Comparison of ENCODE assay signal across 8 cellular contexts in genomic region chr7:22860784-22861482, GRCh38. TPM values are rescaled to one million over a fixed set of nuclear protein-coding genes. Genes with fewer than 3 reads are reported as not detected.
A peak's percentile ranks its signal among the peaks of the same experiment; 100 is the strongest.
DNase-seq lines count a peak whose midpoint lies in the region; ATAC-seq and TF ChIP-seq lines count a peak whose summit lies in the region.

No MANE protein-coding gene starts in this region.

- DNase-seq in T-helper 9 cell = peak; percentile 6
- peak; percentile 26 for DNase-seq in globus pallidus (ENCODE audit: low spot score)
- DNase-seq in uterus = no peak
- DNase-seq in NCI-H345 treated with DMSO at 0.1 percent for 48 hours (lab: John Stamatoyannopoulos, UW; ENCODE audit: unreplicated experiment) = no peak
- no peak for DNase-seq in UCSD-AML1 (lab: John Stamatoyannopoulos, UW; ENCODE audit: unreplicated experiment)

- H3K27ac ChIP-seq in 22Rv1 = peak overlapping the region; percentile 39; the same call in 1 of the 2 replicates
- peak overlapping the region; percentile 44 to 79 for H3K27ac ChIP-seq in uterus

- no peak for ATAC-seq in HG03460 (IDR thresholded peaks at IDR 0.05; ENCODE audit: unreplicated experiment)

- H3K27me3 ChIP-seq in uterus = no peaks in the 10 kb centered on the region

- H3K36me3 ChIP-seq in uterus = no peaks in the 10 kb centered on the region

- intact Hi-C loops in uterus (cut with DNase I; ENCODE audit: low total_unique reads) = no loop called here

- H3K4me3 ChIP-seq in uterus = no peak overlapping the region

- peaks cover 0 to 5% of the 10 kb centered on the region in 2 donors for H3K4me1 ChIP-seq in uterus

- TF ChIP-seq POLR2A in GM18526 (IDR thresholded peaks at IDR 0.05; ENCODE audit: extremely low read depth, insufficient read length) (peak; percentile 14), uterus (IDR thresholded peaks at IDR 0.05) (no peak)

- H3K9me3 ChIP-seq in uterus = no peaks in the 10 kb centered on the region

- peak; percentile 77 for TF ChIP-seq CTCF in 22Rv1 (IDR thresholded peaks at IDR 0.05)
- TF ChIP-seq CTCF in uterus (IDR thresholded peaks at IDR 0.05) = no peak

RNA-seq across cellular contexts. Expression of gene TOMM7, which starts 38.3 kb away (rescaled TPM):
- total RNA-seq in uterus = 100 to 1,000 TPM in 3 of 4 donors, 10 to 100 TPM in 1; 73.0 to 411 (median 210) TPM

Comparison
In these comparisons a context has a peak if more than half of its experiments do, and no peak if none do; other contexts are left out.
1. DNase-seq: peak in T-helper 9 cell (single experiment) and globus pallidus (single experiment); none in uterus (0 of 2), NCI-H345 treated with DMSO at 0.1 percent for 48 hours (single experiment) and UCSD-AML1 (single experiment).